In the genomic region with DNA sequence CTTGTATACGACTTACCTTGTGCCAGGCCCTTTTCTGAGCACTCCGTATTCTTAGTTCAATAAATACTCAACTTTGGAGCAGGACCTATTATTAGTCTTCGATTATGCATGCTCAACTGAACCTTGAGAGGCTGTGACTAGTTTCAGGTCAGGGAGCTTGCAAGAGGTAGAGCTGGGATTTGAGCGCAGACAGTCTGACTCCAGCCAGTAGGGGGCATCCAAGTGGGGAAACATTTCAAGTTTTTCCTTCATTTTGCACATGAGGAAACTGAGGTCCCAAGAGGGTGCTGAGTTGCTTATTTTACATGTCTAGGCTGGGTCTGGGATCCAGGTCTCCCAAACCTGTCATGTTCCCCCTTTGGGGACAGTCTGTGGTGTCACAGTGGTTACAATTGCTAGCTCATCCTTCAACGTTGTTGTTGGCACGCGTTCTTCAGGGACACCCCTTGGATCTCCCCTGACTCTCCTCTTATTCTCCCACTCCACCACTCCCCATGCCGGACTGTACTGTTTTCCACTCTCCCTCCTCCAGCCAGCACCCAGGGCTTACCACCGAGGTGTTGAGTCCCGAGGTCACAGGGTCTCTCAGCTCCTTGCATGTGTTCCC, we compare ENCODE assay signal across 8 cellular contexts. TPM values are rescaled to one million over a fixed set of nuclear protein-coding genes. Genes with fewer than 3 reads are reported as not detected.
DNase-seq lines count a peak whose midpoint lies in the region; ATAC-seq and TF ChIP-seq lines count a peak whose summit lies in the region.

No MANE protein-coding gene starts in this region.

- peak; percentile 68 for TF ChIP-seq CTCF in GM12864 (IDR thresholded peaks at IDR 0.05; ENCODE audit: low read depth, low read length, missing control alignments)
- peak; percentile 65 for TF ChIP-seq CTCF in epithelial cell of esophagus (IDR thresholded peaks at IDR 0.05; ENCODE audit: insufficient read depth, low read depth, low read length, missing control alignments)
- peak in 8 of 11 experiments; percentile 16 to 64 (median 56) for TF ChIP-seq CTCF in spleen (IDR thresholded peaks at IDR 0.05 in 8 of 11, conservative IDR thresholded peaks at IDR 0.05 in 3 of 11)

- no peak for TF ChIP-seq POLR2A in spleen (IDR thresholded peaks at IDR 0.05)

- no peaks in the 10 kb centered on the region for H3K27me3 ChIP-seq in spleen (replicated peaks in 1 of 7)

- H3K9me3 ChIP-seq in spleen: no peaks in the 10 kb centered on the region

- ATAC-seq in HG03457 (IDR thresholded peaks at IDR 0.05; ENCODE audit: unreplicated experiment): no peak

- DNase-seq in AG20443 (ENCODE audit: low spot score) (peak; percentile 17), GM12864 (ENCODE audit: low read depth) (no peak), SK-N-DZ (ENCODE audit: low spot score) (peak; percentile 32), epithelial cell of esophagus (ENCODE audit: low read depth) (peak; percentile 50), spleen (no peak), AG08396 (ENCODE audit: low spot score) (no peak), HPDE6-E6E7 (ENCODE audit: extremely low spot score) (no peak)

- H3K4me3 ChIP-seq in GM12864 (ENCODE audit: low read depth, low read length) (no peak overlapping the region), epithelial cell of esophagus (ENCODE audit: low read length) (no peak overlapping the region), spleen (no peak overlapping the region)

- 64 to 70% (median 68%) methylated on average over 10 of the region's 10 CpGs for WGBS in spleen, 5 donors

- peaks cover 0 to 35% (median 14%) of the 10 kb centered on the region in 6 donors for H3K4me1 ChIP-seq in spleen

- peak overlapping the region in 1 of 8 donors; percentile 5 for H3K27ac ChIP-seq in spleen

- intact Hi-C loops in spleen (cut with DNase I; ENCODE audit: low total_unique reads): no loop called here

- no peaks in the 10 kb centered on the region for H3K36me3 ChIP-seq in spleen

RNA-seq across cellular contexts. Expression of a gene that starts 6.7 kb away (rescaled TPM):
- 0.42 TPM in 1 of 2 replicates, not detected in the other for polyA plus RNA-seq in SK-N-DZ (2014; cell fraction: cytosol; rRNA removed)
- polyA plus RNA-seq in SK-N-DZ (2014; cell fraction: nucleus; rRNA removed): not detected in 2 replicates
- 10 to 100 TPM; 11.3 to 29.0 (median 15.2) TPM for total RNA-seq in spleen
- polyA plus RNA-seq in spleen: 1 to 10 TPM; 3.2 to 6.2 (median 3.4) TPM

RNA-seq across cellular contexts. Expression of a gene that starts 7.2 kb away (rescaled TPM):
- 85.8 and 95.0 TPM in 2 replicates for polyA plus RNA-seq in SK-N-DZ (2014; cell fraction: cytosol; rRNA removed)
- polyA plus RNA-seq in SK-N-DZ (2014; cell fraction: nucleus; rRNA removed): 34.6 and 45.1 TPM in 2 replicates
- total RNA-seq in spleen: 1 to 10 TPM in 5 of 7 donors, under 1 TPM in 2; 0.52 to 3.6 (median 1.5) TPM
- polyA plus RNA-seq in spleen: 1 to 10 TPM in 2 of 3 donors, under 1 TPM in 1; 0.48 to 2.1 (median 1.3) TPM

RNA-seq across cellular contexts. Expression of a gene that starts 21.1 kb away (rescaled TPM):
- 3.0 and 4.3 TPM in 2 replicates for polyA plus RNA-seq in SK-N-DZ (2014; cell fraction: cytosol; rRNA removed)
- polyA plus RNA-seq in SK-N-DZ (2014; cell fraction: nucleus; rRNA removed): 0.61 and 4.2 TPM in 2 replicates
- total RNA-seq in spleen: 100 to 1,000 TPM in 1 of 7 donors, 10 to 100 TPM in 6; 30.2 to 100 (median 52.6) TPM
- polyA plus RNA-seq in spleen: 10 to 100 TPM; 48.8 to 77.1 (median 57.4) TPM

RNA-seq across cellular contexts. Expression of a gene that starts 30.3 kb away (rescaled TPM):
- 1.3 and 4.1 TPM in 2 replicates for polyA plus RNA-seq in SK-N-DZ (2014; cell fraction: cytosol; rRNA removed)
- polyA plus RNA-seq in SK-N-DZ (2014; cell fraction: nucleus; rRNA removed): 1.5 and 8.2 TPM in 2 replicates
- total RNA-seq in spleen: 1 to 10 TPM in 6 of 7 donors, under 1 TPM in 1; 0.89 to 4.3 (median 1.5) TPM
- polyA plus RNA-seq in spleen: 1 to 10 TPM in 2 of 3 donors, under 1 TPM in 1; 0.96 to 2.1 (median 1.3) TPM

RNA-seq across cellular contexts. Expression of a gene that starts 40.3 kb away (rescaled TPM):
- polyA plus RNA-seq in SK-N-DZ (2014; cell fraction: cytosol; rRNA removed): 0.06 and 0.61 TPM in 2 replicates
- 0.43 and 2.0 TPM in 2 replicates for polyA plus RNA-seq in SK-N-DZ (2014; cell fraction: nucleus; rRNA removed)
- 1 to 10 TPM in 5 of 7 donors, under 1 TPM in 2; 0.63 to 2.9 (median 1.2) TPM for total RNA-seq in spleen
- under 1 TPM; 0.55 to 0.67 (median 0.61) TPM for polyA plus RNA-seq in spleen

Comparison
In these comparisons a context has a peak if more than half of its experiments do, and no peak if none do; other contexts are left out.
1. DNase-seq: peak in AG20443 (single experiment), SK-N-DZ (single experiment) and epithelial cell of esophagus (single experiment); none in GM12864 (single experiment), spleen (single experiment), AG08396 (single experiment) and HPDE6-E6E7 (single experiment).
2. Peak in every context shown above with its lines, with median percentiles within 50 percentile points of each other: CTCF ChIP-seq.